24 cellular contexts compared by ENCODE assay signal in the genomic region with DNA sequence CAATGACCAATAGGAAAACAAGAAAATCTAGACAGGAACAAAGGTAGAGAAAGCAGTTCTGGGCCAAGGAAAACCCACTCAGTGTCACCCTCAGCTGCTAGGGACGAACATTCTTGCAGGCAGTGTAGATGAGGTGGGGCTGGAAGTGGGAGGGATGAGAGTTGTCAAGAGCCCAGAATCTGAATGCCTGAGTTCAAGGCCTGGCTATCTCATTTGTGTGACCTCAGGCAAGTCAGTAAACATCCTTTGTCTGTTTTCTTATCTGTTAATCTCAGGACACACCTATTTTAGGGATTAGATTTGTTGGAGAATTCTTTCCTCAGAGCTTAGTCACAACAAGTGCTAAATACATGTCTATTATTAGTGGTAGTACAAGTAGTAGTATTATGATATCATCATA.
"Had no signal": no experiment of that assay in that cellular context is flagged by ENCODE, and none has a peak within 500 bp of the region (broad histone marks: within the 10 kb centered on the region; RNA-seq: fewer than 3 reads in every experiment).

No MANE protein-coding gene starts in this region.

- H3K36me3 ChIP-seq: cardiac muscle cell, Peyer's patch, SJCRH30, WERI-Rb-1 had no signal

- H3K27me3 ChIP-seq: cardiac muscle cell, Peyer's patch had no signal

- ATAC-seq: activated CD4-positive, alpha-beta T cell treated with anti-CD3 and anti-CD28 coated beads for 36 hours had no signal

- DNase-seq: activated CD4-positive, alpha-beta memory T cell treated with anti-CD3 and anti-CD28 coated beads, Interleukin-2, amount 10 ng/mL, durations not matched to agents 7 days and 5 days; activated CD4-positive, alpha-beta T cell treated with anti-CD3 and anti-CD28 coated beads for 36 hours; activated CD4-positive, alpha-beta T cell treated with anti-CD3 and anti-CD28 coated beads, Interleukin-2, amount 50 U/mL, for 1 hour; activated T-cell treated with anti-CD3 and anti-CD28 coated beads for 4 hours; NCI-H1048; NCI-H146; NCI-H187 treated with DMSO at 0.1 percent for 48 hours; NCI-H2081 treated with DMSO at 0.1 percent for 48 hours; NCI-H2171; NCI-H2227 treated with DMSO at 0.1 percent for 48 hours; NCI-H446 treated with DMSO at 0.1 percent for 48 hours; NCI-H526; NCI-H774; NK-92 treated with Interleukin-12 subunit alpha and Interleukin-12 subunit beta, amount 100 ng/mL, for 24 hours; OCI-M1; Peyer's patch; Right ventricle myocardium superior; SJCRH30; SK-N-SH; T-helper 1 cell; WERI-Rb-1 had no signal

- H3K4me1 ChIP-seq: Peyer's patch, SJCRH30 had no signal

- H3K27ac ChIP-seq: cardiac muscle cell, Peyer's patch, RWPE1, SJCRH30, WERI-Rb-1 had no signal

- H3K9ac ChIP-seq: SK-N-SH had no signal

- H3K4me3 ChIP-seq: cardiac muscle cell, Peyer's patch, SJCRH30 had no signal

- H3K4me2 ChIP-seq: SK-N-SH had no signal

- FAIRE-seq: astrocyte had no signal

- H3K9me3 ChIP-seq: Peyer's patch, SJCRH30, SK-N-SH had no signal
